8 cellular contexts compared by ENCODE assay signal in the genomic region with DNA sequence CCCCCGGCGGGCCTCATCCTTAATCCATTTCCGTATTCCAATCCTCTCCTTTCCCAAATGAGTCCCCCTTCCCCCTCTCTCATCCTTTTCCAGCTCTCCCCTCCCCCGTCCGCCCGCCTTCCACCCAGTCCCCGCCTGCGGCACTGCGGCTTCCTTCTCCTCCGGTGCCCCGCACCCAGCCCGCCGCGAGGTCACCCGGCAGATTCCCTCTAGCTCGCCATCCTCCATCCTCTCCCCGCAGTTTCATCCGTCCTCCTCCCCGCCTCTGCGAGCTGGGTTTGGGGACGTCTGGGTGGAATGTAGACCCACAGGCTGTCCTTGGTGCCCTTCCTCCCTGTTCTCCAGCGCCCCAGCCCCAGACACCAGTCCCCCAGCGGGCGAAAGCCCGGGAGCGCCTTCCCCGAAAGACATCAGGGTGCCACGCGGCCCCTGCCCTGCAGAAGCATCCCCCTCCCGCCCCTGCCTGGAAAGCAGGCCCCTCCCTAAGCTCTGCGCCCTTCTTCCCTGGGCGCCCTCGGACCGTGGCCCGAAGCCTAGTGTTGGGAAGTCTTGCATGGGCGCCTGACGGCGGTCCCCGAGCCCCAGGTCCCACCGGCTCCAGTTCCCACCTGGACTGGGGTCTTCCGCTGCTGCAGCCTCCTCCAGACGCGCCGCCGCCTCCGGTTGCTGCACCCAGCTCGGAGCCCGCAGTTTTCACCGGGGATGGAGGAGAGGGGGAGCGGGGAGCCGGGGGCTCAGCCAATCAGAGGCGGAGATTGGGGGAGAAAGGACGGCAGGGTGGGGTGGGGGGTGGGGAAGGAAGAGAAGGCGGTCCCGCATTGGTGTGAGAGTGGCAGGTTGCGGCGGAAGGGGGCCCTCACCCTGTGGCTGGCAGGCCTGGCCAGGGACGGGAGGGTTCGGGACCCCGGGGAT. TPM values are rescaled to one million over a fixed set of nuclear protein-coding genes. Genes with fewer than 3 reads are reported as not detected.
DNase-seq lines count a peak whose midpoint lies in the region; ATAC-seq, FAIRE-seq and TF ChIP-seq lines count a peak whose summit lies in the region.

Gene THY1, minus strand, starts transcription at position 668 of the 912 bp plus-strand sequence. CDS start 2,267 bp downstream, outside the sequence.

- DNase-seq in GM12865 (ENCODE audit: low read depth) (no peak), RPMI7951 (ENCODE audit: low read depth) (peak; percentile 67), esophagus squamous epithelium (lab: John Stamatoyannopoulos, UW) (no peak), small intestine (no peak)
- no peak for DNase-seq in activated CD4-positive, alpha-beta T cell treated with anti-CD3 and anti-CD28 coated beads for 4 hours

- H3K4me2 ChIP-seq in neural cell (ENCODE audit: low read length) = peak within 1 kb of the TSS; percentile 73

- no peaks in the 10 kb centered on the region for H3K9me2 ChIP-seq in neural cell (ENCODE audit: insufficient read depth, low read length)

- H3K79me2 ChIP-seq in neural cell (replicated peaks; ENCODE audit: insufficient read depth, low read length) = peaks cover 4% of the 10 kb centered on the region

- H2AFZ ChIP-seq in neural cell (ENCODE audit: low read depth, low read length) = peak within 1 kb of the TSS; percentile 82

- TF ChIP-seq RAD21 in neural cell (conservative IDR thresholded peaks at IDR 0.05) = no peak

- TF ChIP-seq CTCF in GM12865 (IDR thresholded peaks at IDR 0.05; ENCODE audit: insufficient read depth, low read depth, low read length, missing control alignments) = no peak
- TF ChIP-seq CTCF in esophagus squamous epithelium (IDR thresholded peaks at IDR 0.05) = no peak
- TF ChIP-seq CTCF in neural cell (IDR thresholded peaks at IDR 0.05; ENCODE audit: poor library complexity, severe bottlenecking) = no peak

- no peaks in the 10 kb centered on the region for H3F3A ChIP-seq in neural cell (ENCODE audit: insufficient read depth, low read length, poor library complexity, severe bottlenecking)

- 3 to 7% methylated on average over 25 to 32 of the region's 60 CpGs for WGBS in esophagus squamous epithelium, 2 donors
- WGBS in small intestine, 3 donors = 2 to 5% (median 4%) methylated on average over 46 to 60 of the region's 60 CpGs

- ATAC-seq in HG02678 (IDR thresholded peaks at IDR 0.05; ENCODE audit: unreplicated experiment) (no peak), HG02970 (IDR thresholded peaks at IDR 0.05; ENCODE audit: low FRiP score, unreplicated experiment) (no peak)

- FAIRE-seq in small intestine (lab: Jason Lieb, UNC) = no peak

- H3K9me3 ChIP-seq in esophagus squamous epithelium (no peaks in the 10 kb centered on the region), neural cell (ENCODE audit: low read length) (no peaks in the 10 kb centered on the region), small intestine (ENCODE audit: control insufficient read depth, low read depth) (no peaks in the 10 kb centered on the region)

- no peaks in the 10 kb centered on the region for H4K20me1 ChIP-seq in neural cell (ENCODE audit: insufficient read depth)

- H3K27ac ChIP-seq in esophagus squamous epithelium (peak within 1 kb of the TSS; percentile 16 to 73 (median 46)), neural cell (ENCODE audit: low read length) (peak within 1 kb of the TSS; percentile 90), small intestine (ENCODE audit: low read depth in 1 of 2, low read length in 1 of 2) (peak within 1 kb of the TSS in 1 of 2 donors; percentile 53)

- H3K36me3 ChIP-seq in esophagus squamous epithelium = no peaks in the 10 kb centered on the region
- no peaks in the 10 kb centered on the region for H3K36me3 ChIP-seq in neural cell (ENCODE audit: insufficient read depth, low read length)
- H3K36me3 ChIP-seq in small intestine (ENCODE audit: control insufficient read depth in 2 of 2, insufficient read depth in 2 of 2, low read length in 2 of 2) = no peaks in the 10 kb centered on the region

- peak within 1 kb of the TSS; percentile 95 for H3K9ac ChIP-seq in neural cell (ENCODE audit: low read length)

- H3K27me3 ChIP-seq in esophagus squamous epithelium (peaks cover 6 to 68% (median 9%) of the 10 kb centered on the region in 4 donors), neural cell (ENCODE audit: insufficient read depth, low read depth, low read length) (no peaks in the 10 kb centered on the region), small intestine (ENCODE audit: control insufficient read depth in 2 of 2, insufficient read depth in 2 of 2, low read length in 2 of 2) (peaks cover 0 to 11% of the 10 kb centered on the region in 2 donors)

- peak within 1 kb of the TSS; percentile 36 for H3K4me3 ChIP-seq in GM12865 (ENCODE audit: low read depth, low read length)
- peak within 1 kb of the TSS; percentile 6 to 64 (median 46) for H3K4me3 ChIP-seq in esophagus squamous epithelium
- peak within 1 kb of the TSS; percentile 99 for H3K4me3 ChIP-seq in neural cell (ENCODE audit: low read length)
- H3K4me3 ChIP-seq in small intestine (ENCODE audit: low read depth in 1 of 2, low read length in 2 of 2) = peak within 1 kb of the TSS in 1 of 2 donors; percentile 8

- no peak for TF ChIP-seq POLR2A in esophagus squamous epithelium (IDR thresholded peaks at IDR 0.05)

- peaks cover 10 to 38% (median 19%) of the 10 kb centered on the region in 3 donors for H3K4me1 ChIP-seq in esophagus squamous epithelium
- no peaks in the 10 kb centered on the region for H3K4me1 ChIP-seq in small intestine (ENCODE audit: control insufficient read depth in 2 of 2, insufficient read depth in 1 of 2, low read depth in 1 of 2, low read length in 1 of 2)

- TF ChIP-seq EP300 in neural cell (conservative IDR thresholded peaks at IDR 0.05; ENCODE audit: poor library complexity, severe bottlenecking) = no peak

- intact Hi-C loops in esophagus squamous epithelium (cut with DNase I) = no loop called here

TF ChIP-seq in neural cell, 6 proteins besides CTCF, POLR2A, EP300 and RAD21:
- no peak for TF ChIP-seq EZH2 (IDR thresholded peaks at IDR 0.05; ENCODE audit: borderline replicate concordance, insufficient read depth, low read length, poor library complexity, severe bottlenecking)
- peak; percentile 89 for TF ChIP-seq TAF1 (IDR thresholded peaks at IDR 0.05; ENCODE audit: low read depth)
- TF ChIP-seq POLR2AphosphoS5 (IDR thresholded peaks at IDR 0.05) = peak; percentile 94
- peak; percentile 73 for TF ChIP-seq MXI1 (conservative IDR thresholded peaks at IDR 0.05; ENCODE audit: poor library complexity, severe bottlenecking)
- TF ChIP-seq SMC3 (conservative IDR thresholded peaks at IDR 0.05; ENCODE audit: poor library complexity) = no peak
- TF ChIP-seq REST (IDR thresholded peaks at IDR 0.05; ENCODE audit: borderline replicate concordance) = peak; percentile 52

RNA-seq across cellular contexts. Expression of gene THY1, which starts in this region (rescaled TPM):
- 949 and 1,053 TPM in 2 replicates for total RNA-seq in RPMI7951 (2014; rRNA removed; shearing (Covaris generic))
- total RNA-seq in esophagus squamous epithelium = 1 to 10 TPM in 3 of 4 donors, under 1 TPM in 1; 0.57 to 7.6 (median 2.9) TPM
- 98.3 and 118 TPM in 2 replicates for polyA plus RNA-seq in neural cell
- 54.3 and 67.3 TPM in 2 replicates for polyA minus RNA-seq in neural cell
- 10 to 100 TPM in 1 of 3 donors, 1 to 10 TPM in 1, under 1 TPM in 1; 0.54 to 52.5 (median 1.1) TPM for polyA plus RNA-seq in small intestine

Comparison
In these comparisons a context has a peak if more than half of its experiments do, and no peak if none do; other contexts are left out.
1. RNA of gene THY1 (total RNA-seq): 949 to 1,053 TPM in RPMI7951; 0.57 to 7.6 TPM in esophagus squamous epithelium; every median in the first group is over 100 times any median in the second.